ENCODE assay signal across 23 cellular contexts in the genomic region with DNA sequence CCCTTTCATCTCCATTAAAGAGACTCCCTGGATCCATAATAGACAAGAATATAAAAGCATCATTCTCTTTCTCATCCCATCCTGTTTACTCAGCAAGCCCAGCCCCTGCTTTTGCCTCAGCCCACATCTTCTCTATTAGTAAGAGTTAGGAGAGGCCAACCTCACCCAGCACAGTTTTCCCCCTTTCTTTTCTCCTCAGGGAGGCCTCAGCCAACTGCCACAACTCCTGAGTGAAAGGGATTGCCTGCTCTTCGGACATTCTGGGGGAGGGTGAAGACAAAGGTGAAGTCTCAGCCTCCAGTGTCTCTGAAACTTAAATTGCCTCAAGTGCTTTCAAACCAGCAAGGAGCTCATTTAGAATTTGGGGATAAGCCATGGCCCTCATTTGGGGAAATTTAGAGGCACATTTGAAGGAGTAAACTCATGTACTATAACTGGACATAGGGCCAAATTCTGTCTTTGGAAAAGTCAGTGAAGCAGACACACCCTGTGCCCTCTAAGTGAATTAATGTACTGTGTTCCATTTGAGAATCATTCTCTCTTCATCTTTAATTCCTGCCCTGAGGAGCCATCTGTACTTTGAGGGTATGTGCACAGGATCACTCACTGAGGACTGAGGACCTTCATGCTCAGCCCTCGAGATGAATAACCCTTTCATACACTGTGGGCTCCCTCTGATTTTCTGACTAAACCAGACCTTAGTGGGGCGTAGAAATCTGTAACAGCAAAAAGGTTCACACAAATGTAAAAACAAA.
DNase-seq lines count a peak whose midpoint lies in the region; FAIRE-seq and TF ChIP-seq lines count a peak whose summit lies in the region.
"Had no signal": no experiment of that assay in that cellular context is flagged by ENCODE, and none has a peak within 500 bp of the region (broad histone marks: within the 10 kb centered on the region; RNA-seq: fewer than 3 reads in every experiment).

No MANE protein-coding gene starts in this region.

- H3K36me3 ChIP-seq in H1 (ENCODE audit: control insufficient read depth in 2 of 4, insufficient read depth in 4 of 4, low read length in 3 of 4) (no peaks in the 10 kb centered on the region), neuron (ENCODE audit: insufficient read depth, low read length) (no peaks in the 10 kb centered on the region)
- H3K36me3 ChIP-seq: BLaER1 had no signal

- H3K4me3 Mint-ChIP-seq in mesothelial cell of epicardium: no peak overlapping the region
- H3K4me3 Mint-ChIP-seq: CD8-positive, alpha-beta memory T cell had no signal

- H4K20me1 ChIP-seq in H1 (replicated peaks in 1 of 2; ENCODE audit: control insufficient read depth in 1 of 2, insufficient read depth in 2 of 2, low read length in 2 of 2): no peaks in the 10 kb centered on the region
- H4K20me1 ChIP-seq: BLaER1 had no signal

- H2AK5ac ChIP-seq in H1 (ENCODE audit: low read depth, low read length): no peak overlapping the region

- no peak overlapping the region for H3K14ac ChIP-seq in H1 (ENCODE audit: insufficient read length)

- H2BK15ac ChIP-seq in H1 (ENCODE audit: low read length): no peak overlapping the region

- H3K23me2 ChIP-seq in H1 (ENCODE audit: low read depth, low read length): no peaks in the 10 kb centered on the region

- CTCF ChIA-PET in H1 (lab: Charles Lee; ENCODE audit: partially characterized antibody): interaction anchor here (1.0 kb wide), 1 partner anchor 93 kb away, joined by 3 read pairs; no protein-coding TSS in a partner anchor

- H3K79me2 ChIP-seq in H1 (ENCODE audit: control insufficient read depth in 1 of 2, insufficient read depth in 2 of 2, low read length in 2 of 2): no peaks in the 10 kb centered on the region

- H3K9ac ChIP-seq in H1 (replicated peaks in 1 of 4; ENCODE audit: extremely low read depth in 1 of 4, low read depth in 3 of 4, low read length in 3 of 4): no peak overlapping the region
- H3K9ac ChIP-seq: BLaER1, GM23248 had no signal

- H3K4me2 ChIP-seq in H1 (ENCODE audit: insufficient read depth in 1 of 2, low read depth in 2 of 2, low read length in 2 of 2): no peak overlapping the region
- H3K4me2 ChIP-seq: BLaER1 had no signal

- H3K4me3 ChIP-seq in H1 (ENCODE audit: extremely low read depth in 1 of 4, insufficient read depth in 2 of 4, low read depth in 3 of 4, low read length in 4 of 4) (no peak overlapping the region), neuron (ENCODE audit: low read length) (no peak overlapping the region), foreskin fibroblast (ENCODE audit: low read depth in 1 of 2, low read length in 2 of 2) (no peak overlapping the region)
- H3K4me3 ChIP-seq: BLaER1, GM23248 had no signal

- no peaks in the 10 kb centered on the region; a peak in 1 of 7 replicates for H3K27me3 ChIP-seq in H1 (replicated peaks in 1 of 4; ENCODE audit: control insufficient read depth in 3 of 4, extremely low read depth in 1 of 4, insufficient read depth in 3 of 4, low read length in 3 of 4)
- H3K27me3 ChIP-seq in neuron (ENCODE audit: insufficient read depth, low read length): no peaks in the 10 kb centered on the region
- H3K27me3 ChIP-seq: BLaER1 had no signal

- no peaks in the 10 kb centered on the region for H3K79me1 ChIP-seq in H1 (ENCODE audit: low read depth, low read length)

- TF ChIP-seq CTCF in H1 (IDR thresholded peaks at IDR 0.05; ENCODE audit: control extremely low read depth in 1 of 3, insufficient read depth in 1 of 3, low read depth in 1 of 3, low read length in 3 of 3) (no peak), foreskin fibroblast (IDR thresholded peaks at IDR 0.05; ENCODE audit: low read depth, low read length) (no peak), mesothelial cell of epicardium (IDR thresholded peaks at IDR 0.05; ENCODE audit: unreplicated experiment) (no peak)

- H3K36me3 Mint-ChIP-seq in mesothelial cell of epicardium: no peaks in the 10 kb centered on the region
- H3K36me3 Mint-ChIP-seq: CD8-positive, alpha-beta memory T cell had no signal

- no peak overlapping the region; the same call in 1 of the 2 replicates for H2BK12ac ChIP-seq in H1 (ENCODE audit: low read depth, low read length)

- H3K27ac ChIP-seq in H1 (ENCODE audit: low read depth, low read length): no peak overlapping the region
- H3K27ac ChIP-seq: 22Rv1, BLaER1, GM23248 had no signal

- TF ChIP-seq POLR2A in H1 (IDR thresholded peaks at IDR 0.05; ENCODE audit: control extremely low read depth in 1 of 2, low read depth in 2 of 2, low read length in 2 of 2): no peak

- H3K4me1 ChIP-seq in H1 (replicated peaks in 1 of 4; ENCODE audit: control insufficient read depth in 3 of 4, insufficient read depth in 4 of 4, low read length in 3 of 4) (peaks cover 0 to 14% (median 7%) of the 10 kb centered on the region in 4 experiments; a peak in 4 of 7 replicates), neuron (ENCODE audit: insufficient read depth, low read length) (peaks cover 15% of the 10 kb centered on the region)

- no peak for FAIRE-seq in H1 (lab: Jason Lieb, UNC)
- FAIRE-seq: GM18507 had no signal

- no peak overlapping the region for H3K23ac ChIP-seq in H1 (ENCODE audit: insufficient read length)

- no peak overlapping the region for H3K27ac Mint-ChIP-seq in mesothelial cell of epicardium

- H3K56ac ChIP-seq in H1 (replicated peaks; ENCODE audit: insufficient read length, low read depth, low read length): no peak overlapping the region

- no peaks in the 10 kb centered on the region for H3K4me1 Mint-ChIP-seq in mesothelial cell of epicardium
- H3K4me1 Mint-ChIP-seq: CD8-positive, alpha-beta memory T cell had no signal

- no peak overlapping the region for H2BK5ac ChIP-seq in H1 (ENCODE audit: low read depth, low read length)

- TF ChIP-seq EP300 in H1 (IDR thresholded peaks at IDR 0.05; ENCODE audit: borderline replicate concordance in 1 of 2, low read depth in 2 of 2, low read length in 2 of 2): no peak

- H3K18ac ChIP-seq in H1 (ENCODE audit: extremely low read depth, low read length): no peak overlapping the region

- H4K5ac ChIP-seq in H1 (ENCODE audit: insufficient read length, low read depth, low read length): no peak overlapping the region

- H3K9me3 Mint-ChIP-seq in mesothelial cell of epicardium: no peaks in the 10 kb centered on the region

- no peak overlapping the region for H2BK20ac ChIP-seq in H1 (ENCODE audit: low read length)

- no peaks in the 10 kb centered on the region for H3K27me3 Mint-ChIP-seq in mesothelial cell of epicardium (ENCODE audit: low read depth)

- POLR2A ChIA-PET in H1 (lab: Charles Lee; ENCODE audit: partially characterized antibody): no interaction called here

- H3K4ac ChIP-seq in H1 (replicated peaks; ENCODE audit: insufficient read length, low read depth, low read length): no peak overlapping the region

- no peaks in the 10 kb centered on the region for H3K9me3 ChIP-seq in H1 (ENCODE audit: insufficient read depth in 2 of 2, low read depth in 1 of 2, low read length in 1 of 2)
- H3K9me3 ChIP-seq in neuron (ENCODE audit: low read length): no peaks in the 10 kb centered on the region
- H3K9me3 ChIP-seq: BLaER1 had no signal

- DNase-seq in DMS153 (lab: John Stamatoyannopoulos, UW) (peak; percentile 13), DMS153 treated with DMSO at 0.1 percent for 48 hours (lab: John Stamatoyannopoulos, UW; ENCODE audit: unreplicated experiment) (no peak), NCI-H2081 treated with DMSO at 0.1 percent for 48 hours (lab: John Stamatoyannopoulos, UW) (peak; percentile 84), H1 (ENCODE audit: low read depth in 1 of 2, low spot score in 2 of 2) (no peak), foreskin fibroblast (no peak), mesothelial cell of epicardium (ENCODE audit: low spot score in 2 of 2, unreplicated experiment in 2 of 2) (no peak), SHP77 treated with DMSO at 0.1 percent for 48 hours (lab: John Stamatoyannopoulos, UW) (no peak)
- DNase-seq: CD8-positive, alpha-beta memory T cell; DMS 273 treated with DMSO at 0.1 percent for 48 hours; EL; GM23248; KBM-7; NCI-H1092; NCI-H1694 treated with DMSO at 0.1 percent for 48 hours; NCI-H2171 treated with DMSO at 0.1 percent for 48 hours; NCI-H510A treated with DMSO at 0.1 percent for 48 hours; NK-92 treated with Interleukin-12 subunit alpha and Interleukin-12 subunit beta, amount 100 ng/mL, for 24 hours; Right ventricle myocardium superior; T-helper 9 cell had no signal

- 76% methylated on average over 3 of the region's 3 CpGs; no CpG with 5 or more reads in 1 of the 2 experiments for WGBS in H1 (ENCODE audit: extremely low coverage in 1 of 2, insufficient coverage in 1 of 2, insufficient read length in 1 of 2, insufficient replicate concordance in 2 of 2, low coverage in 1 of 2, low lambda C conversion rate in 2 of 2, missing lambda C conversion rate in 1 of 2), 2 experiments

- H4K8ac ChIP-seq in H1 (ENCODE audit: extremely low read depth, insufficient read depth, low read length): no peak overlapping the region

- H2AFZ ChIP-seq in H1 (ENCODE audit: low read length) (peak overlapping the region; percentile 72; the same call in 1 of the 2 replicates), neuron (ENCODE audit: low read depth, low read length) (peak overlapping the region; percentile 8)
- H2AFZ ChIP-seq: GM23248 had no signal

- TF ChIP-seq RAD21 in H1 (IDR thresholded peaks at IDR 0.05 in 1 of 2, conservative IDR thresholded peaks at IDR 0.05 in 1 of 2; ENCODE audit: low read depth in 2 of 2, low read length in 2 of 2): no peak; a peak in 1 of 4 replicates

- H4K91ac ChIP-seq in H1 (replicated peaks; ENCODE audit: insufficient read length, low read length): no peak overlapping the region

- no peak overlapping the region for H2BK120ac ChIP-seq in H1 (replicated peaks; ENCODE audit: low read depth, low read length)

TF ChIP-seq in H1, 55 proteins besides CTCF, POLR2A, EP300 and RAD21:
- TF ChIP-seq SRF (IDR thresholded peaks at IDR 0.05; ENCODE audit: low read depth, low read length): no peak
- TF ChIP-seq SP2 (IDR thresholded peaks at IDR 0.05; ENCODE audit: low read length): no peak
- TF ChIP-seq JUN (IDR thresholded peaks at IDR 0.05; ENCODE audit: low read depth, low read length): no peak
- no peak for TF ChIP-seq RFX5 (IDR thresholded peaks at IDR 0.05; ENCODE audit: borderline replicate concordance, low read depth, low read length)
- TF ChIP-seq, protein P1, sequence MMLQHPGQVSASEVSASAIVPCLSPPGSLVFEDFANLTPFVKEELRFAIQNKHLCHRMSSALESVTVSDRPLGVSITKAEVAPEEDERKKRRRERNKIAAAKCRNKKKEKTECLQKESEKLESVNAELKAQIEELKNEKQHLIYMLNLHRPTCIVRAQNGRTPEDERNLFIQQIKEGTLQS (IDR thresholded peaks at IDR 0.05; ENCODE audit: insufficient read depth, low read depth, low read length): no peak
- TF ChIP-seq GABPA (IDR thresholded peaks at IDR 0.05; ENCODE audit: borderline replicate concordance, insufficient read depth, low read length): no peak
- no peak for TF ChIP-seq GTF2F1 (IDR thresholded peaks at IDR 0.05; ENCODE audit: borderline replicate concordance, low read depth, low read length)
- TF ChIP-seq CHD2 (IDR thresholded peaks at IDR 0.05; ENCODE audit: low read length): no peak
- no peak for TF ChIP-seq TEAD4 (IDR thresholded peaks at IDR 0.05; ENCODE audit: low read depth, low read length)

Comparison
In these comparisons a context has a peak if more than half of its experiments do, and no peak if none do; other contexts are left out.
1. DNase-seq: peak in DMS153 (single experiment) and NCI-H2081 treated with DMSO at 0.1 percent for 48 hours (single experiment); none in DMS153 treated with DMSO at 0.1 percent for 48 hours (single experiment), H1 (0 of 2), foreskin fibroblast (0 of 2), mesothelial cell of epicardium (0 of 2) and SHP77 treated with DMSO at 0.1 percent for 48 hours (single experiment).